In the genomic region with DNA sequence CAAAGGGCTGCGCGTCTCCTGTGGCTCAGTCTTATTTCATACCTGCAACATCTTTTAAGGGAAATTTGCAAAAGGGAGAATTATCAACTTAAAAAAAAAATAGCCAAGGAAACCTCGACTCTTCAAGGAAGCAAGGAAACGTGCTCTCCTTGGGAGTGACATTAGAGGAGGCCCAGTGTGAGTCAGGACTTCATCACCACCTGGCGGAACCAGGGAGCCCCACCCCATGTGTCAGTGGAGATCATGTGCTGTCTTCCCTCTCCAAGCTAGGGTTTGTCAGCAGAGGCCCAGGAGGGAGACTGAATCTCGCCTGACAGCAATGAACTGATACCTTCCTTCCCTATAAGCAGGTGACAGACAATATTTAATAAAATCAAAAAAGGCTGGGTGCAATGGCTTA, we compare ENCODE assay signal across 16 cellular contexts. TPM values are rescaled to one million over a fixed set of nuclear protein-coding genes. Genes with fewer than 3 reads are reported as not detected.
DNase-seq lines count a peak whose midpoint lies in the region; ATAC-seq and TF ChIP-seq lines count a peak whose summit lies in the region.
"Had no signal": no experiment of that assay in that cellular context is flagged by ENCODE, and none has a peak within 500 bp of the region (broad histone marks: within the 10 kb centered on the region; RNA-seq: fewer than 3 reads in every experiment).

No MANE protein-coding gene starts in this region.

- no peak overlapping the region for H3K4me3 ChIP-seq in lower leg skin (ENCODE audit: low read depth, poor library complexity, severe bottlenecking)
- H3K4me3 ChIP-seq: SJCRH30 had no signal

- H3K9me3 Mint-ChIP-seq in activated naive CD4-positive, alpha-beta T cell treated with anti-CD3 and anti-CD28 coated beads, Interleukin-2, amount 10 ng/mL, durations not matched to agents 7 days and 5 days, result no peaks in the 10 kb centered on the region
- H3K9me3 Mint-ChIP-seq: natural killer cell; stimulated activated memory B cell treated with anti-CD40 and anti-IgM and Interleukin-4, amounts not matched to agents 10 μg/mL and 1 μg/mL and 100 μg/mL, for 72 hours had no signal

- no peak for TF ChIP-seq POLR2A in lower leg skin (IDR thresholded peaks at IDR 0.05)

- intact Hi-C loops in lower leg skin (cut with DNase I; ENCODE audit: low total_unique reads), result no loop called here

- H3K4me3 Mint-ChIP-seq in activated naive CD4-positive, alpha-beta T cell treated with anti-CD3 and anti-CD28 coated beads, Interleukin-2, amount 10 ng/mL, durations not matched to agents 7 days and 5 days, result no peak overlapping the region
- H3K4me3 Mint-ChIP-seq: natural killer cell; stimulated activated memory B cell treated with anti-CD40 and anti-IgM and Interleukin-4, amounts not matched to agents 10 μg/mL and 1 μg/mL and 100 μg/mL, for 72 hours had no signal

- no peak for TF ChIP-seq CTCF in lower leg skin (IDR thresholded peaks at IDR 0.05)

- no peaks in the 10 kb centered on the region for H3K27me3 Mint-ChIP-seq in activated naive CD4-positive, alpha-beta T cell treated with anti-CD3 and anti-CD28 coated beads, Interleukin-2, amount 10 ng/mL, durations not matched to agents 7 days and 5 days
- H3K27me3 Mint-ChIP-seq: stimulated activated memory B cell treated with anti-CD40 and anti-IgM and Interleukin-4, amounts not matched to agents 10 μg/mL and 1 μg/mL and 100 μg/mL, for 72 hours had no signal

- H3K27ac Mint-ChIP-seq in activated naive CD4-positive, alpha-beta T cell treated with anti-CD3 and anti-CD28 coated beads, Interleukin-2, amount 10 ng/mL, durations not matched to agents 7 days and 5 days, result no peak overlapping the region
- H3K27ac Mint-ChIP-seq: natural killer cell; stimulated activated memory B cell treated with anti-CD40 and anti-IgM and Interleukin-4, amounts not matched to agents 10 μg/mL and 1 μg/mL and 100 μg/mL, for 72 hours had no signal

- no peaks in the 10 kb centered on the region for H3K36me3 Mint-ChIP-seq in activated naive CD4-positive, alpha-beta T cell treated with anti-CD3 and anti-CD28 coated beads, Interleukin-2, amount 10 ng/mL, durations not matched to agents 7 days and 5 days
- H3K36me3 Mint-ChIP-seq: natural killer cell had no signal

- 63 to 72% methylated on average over 6 of the region's 6 CpGs for WGBS in lower leg skin, 2 donors

- peak; percentile 22 for DNase-seq in EH (ENCODE audit: low read depth)
- peak; percentile 61 for DNase-seq in NCI-H226
- DNase-seq in renal cortical epithelial cell (ENCODE audit: low read depth), result peak; percentile 80
- no peak for DNase-seq in lower leg skin (ENCODE audit: low spot score in 2 of 2)
- no peak for DNase-seq in activated naive CD4-positive, alpha-beta T cell treated with anti-CD3 and anti-CD28 coated beads, Interleukin-2, amount 10 ng/mL, durations not matched to agents 7 days and 5 days
- DNase-seq: C1 segment of cervical spinal cord; kidney; natural killer cell; NCI-H1694 treated with DMSO at 0.1 percent for 48 hours; NCI-H69; SJCRH30; stimulated activated CD4-positive, alpha-beta T cell treated with anti-CD3 and anti-CD28 coated beads, Interleukin-2, amount 100 ng/mL, for 48 hours had no signal

- H3K4me1 Mint-ChIP-seq in activated naive CD4-positive, alpha-beta T cell treated with anti-CD3 and anti-CD28 coated beads, Interleukin-2, amount 10 ng/mL, durations not matched to agents 7 days and 5 days, result no peaks in the 10 kb centered on the region

- CTCF ChIA-PET in activated naive CD4-positive, alpha-beta T cell treated with anti-CD3 and anti-CD28 coated beads, Interleukin-2, amount 10 ng/mL, durations not matched to agents 7 days and 5 days (lab: Charles Lee), result no interaction called here

- ATAC-seq in esophagus mucosa, result peak; percentile 95
- no peak for ATAC-seq in GM18498 (IDR thresholded peaks at IDR 0.05; ENCODE audit: unreplicated experiment)
- no peak for ATAC-seq in HG03342 (IDR thresholded peaks at IDR 0.05; ENCODE audit: unreplicated experiment)
- ATAC-seq: natural killer cell; stimulated activated memory B cell treated with anti-CD40 and anti-IgM and Interleukin-4, amounts not matched to agents 10 μg/mL and 1 μg/mL and 100 μg/mL, for 72 hours had no signal

RNA-seq across cellular contexts. Expression of a gene that starts 28.9 kb away (rescaled TPM):
- total RNA-seq in esophagus mucosa, result 137 TPM
- total RNA-seq in renal cortical epithelial cell, result 54.0 and 82.1 TPM in 2 replicates
- 100 to 1,000 TPM in 1 of 4 donors, 10 to 100 TPM in 3; 77.4 to 129 (median 97.0) TPM for total RNA-seq in lower leg skin

RNA-seq across cellular contexts. Expression of a gene that starts 50.5 kb away (rescaled TPM):
- total RNA-seq in esophagus mucosa, result 33.9 TPM
- 17.9 and 19.2 TPM in 2 replicates for total RNA-seq in renal cortical epithelial cell
- total RNA-seq in lower leg skin, result 10 to 100 TPM; 17.7 to 37.4 (median 27.6) TPM

Comparison
In these comparisons a context has a peak if more than half of its experiments do, and no peak if none do; other contexts are left out.
1. DNase-seq: peak in EH (single experiment), NCI-H226 (single experiment) and renal cortical epithelial cell (single experiment); none in lower leg skin (0 of 2) and activated naive CD4-positive, alpha-beta T cell treated with anti-CD3 and anti-CD28 coated beads, Interleukin-2, amount 10 ng/mL, durations not matched to agents 7 days and 5 days (single experiment).